Comparison of ENCODE assay signal across 20 cellular contexts in genomic region chr17:43769426-43769825, GRCh38. TPM values are rescaled to one million over a fixed set of nuclear protein-coding genes. Genes with fewer than 3 reads are reported as not detected.
"Had no signal": no experiment of that assay in that cellular context is flagged by ENCODE, and none has a peak within 500 bp of the region (broad histone marks: within the 10 kb centered on the region; RNA-seq: fewer than 3 reads in every experiment).

No MANE protein-coding gene starts in this region.

- H3K27me3 Mint-ChIP-seq: activated naive CD8-positive, alpha-beta T cell treated with anti-CD3 and anti-CD28 coated beads, Interleukin-2, amount 10 ng/mL, durations not matched to agents 7 days and 5 days had no signal

- H3K27me3 ChIP-seq: body of pancreas, tibial nerve, uterus had no signal

- DNase-seq: activated CD4-positive, alpha-beta T cell treated with anti-CD3 and anti-CD28 coated beads, Interleukin-2, amount 50 U/mL, for 4 hours; activated naive CD8-positive, alpha-beta T cell treated with anti-CD3 and anti-CD28 coated beads, Interleukin-2, amount 10 ng/mL, durations not matched to agents 7 days and 5 days; amygdala; body of pancreas; caudate nucleus; erythroblast; foreskin melanocyte; kidney; mesendoderm; nucleus accumbens; stimulated activated CD4-positive, alpha-beta T cell treated with anti-CD3 and anti-CD28 coated beads, Interleukin-2, amount 100 ng/mL, for 24 hours; stimulated activated naive CD8-positive, alpha-beta T cell treated with anti-CD3 and anti-CD28 coated beads, Interleukin-15, Interleukin-2, amounts not matched to agents 100 U/mL and 50 U/mL, for 24 hours; SW 1271; uterus had no signal

- H3K4me3 Mint-ChIP-seq: activated naive CD8-positive, alpha-beta T cell treated with anti-CD3 and anti-CD28 coated beads, Interleukin-2, amount 10 ng/mL, durations not matched to agents 7 days and 5 days; nephron had no signal

- H3K27ac Mint-ChIP-seq: activated naive CD8-positive, alpha-beta T cell treated with anti-CD3 and anti-CD28 coated beads, Interleukin-2, amount 10 ng/mL, durations not matched to agents 7 days and 5 days; nephron had no signal

- FAIRE-seq: colon, kidney, TTC549 had no signal

- H3K36me3 ChIP-seq: uterus had no signal

- H3K4me1 ChIP-seq: uterus had no signal

- H3K4me3 ChIP-seq: body of pancreas, tibial nerve, uterus had no signal

- H3K27ac ChIP-seq: uterus had no signal

- H3K9me3 ChIP-seq: body of pancreas, tibial nerve, uterus had no signal

- H3K9me3 Mint-ChIP-seq: activated naive CD8-positive, alpha-beta T cell treated with anti-CD3 and anti-CD28 coated beads, Interleukin-2, amount 10 ng/mL, durations not matched to agents 7 days and 5 days; nephron had no signal

- ATAC-seq: body of pancreas; stimulated activated naive CD8-positive, alpha-beta T cell treated with anti-CD3 and anti-CD28 coated beads, Interleukin-15, Interleukin-2, amounts not matched to agents 100 U/mL and 50 U/mL, for 24 hours had no signal

RNA-seq across cellular contexts. Expression of gene CFAP97D1, which starts 10.8 kb away (rescaled TPM):
- total RNA-seq: activated naive CD8-positive, alpha-beta T cell treated with anti-CD3 and anti-CD28 coated beads, Interleukin-2, amount 10 ng/mL, durations not matched to agents 7 days and 5 days; body of pancreas; kidney; T-helper 2 cell treated with Interferon-gamma antibody and Interleukin-4, amounts not matched to agents 100 ng/mL and 5 ng/mL, for 36 hours; uterus had no signal
- polyA plus RNA-seq: liver had no signal

RNA-seq across cellular contexts. Expression of gene SOST, which starts 10.8 kb away (rescaled TPM):
- total RNA-seq: activated naive CD8-positive, alpha-beta T cell treated with anti-CD3 and anti-CD28 coated beads, Interleukin-2, amount 10 ng/mL, durations not matched to agents 7 days and 5 days; body of pancreas; liver; T-helper 2 cell treated with Interferon-gamma antibody and Interleukin-4, amounts not matched to agents 100 ng/mL and 5 ng/mL, for 36 hours; tibial nerve; uterus had no signal
- polyA plus RNA-seq: liver had no signal
